ENCODE assay signal across 13 cellular contexts in the genomic region with DNA sequence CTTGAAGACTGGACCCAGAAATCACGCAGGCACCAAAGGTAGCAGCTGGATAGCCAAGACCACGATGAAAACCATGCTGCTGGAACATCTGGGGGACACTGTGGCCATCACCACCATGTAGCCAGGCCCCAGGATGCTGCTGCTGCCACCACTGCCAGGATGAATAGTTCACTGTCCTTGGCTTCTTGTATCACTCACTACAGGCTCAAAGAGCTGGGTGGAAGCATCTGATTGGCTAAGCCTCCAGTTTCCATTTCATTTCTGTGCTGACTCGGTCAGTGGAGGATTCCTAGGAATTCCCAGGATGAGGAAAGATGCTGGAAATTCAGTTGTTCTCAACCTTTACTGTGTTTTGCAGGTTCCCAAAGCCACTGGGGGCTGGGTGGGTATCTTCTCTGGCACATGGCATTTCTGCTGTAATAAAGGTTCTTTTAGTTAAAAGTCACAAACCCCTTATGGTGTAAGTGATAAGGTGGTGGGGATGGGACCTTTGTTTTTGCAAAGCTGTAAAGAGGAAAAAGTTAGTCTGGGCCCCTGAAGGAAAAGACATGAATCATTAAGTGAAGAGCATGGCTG. TPM values are rescaled to one million over a fixed set of nuclear protein-coding genes. Genes with fewer than 3 reads are reported as not detected.
DNase-seq lines count a peak whose midpoint lies in the region; ATAC-seq and TF ChIP-seq lines count a peak whose summit lies in the region.
"Had no signal": no experiment of that assay in that cellular context is flagged by ENCODE, and none has a peak within 500 bp of the region (broad histone marks: within the 10 kb centered on the region; RNA-seq: fewer than 3 reads in every experiment).

No MANE protein-coding gene starts in this region.

- H3K27me3 Mint-ChIP-seq in activated naive CD8-positive, alpha-beta T cell treated with anti-CD3 and anti-CD28 coated beads, Interleukin-2, amount 50 U/mL, for 24 hours, result peaks cover 8% of the 10 kb centered on the region
- H3K27me3 Mint-ChIP-seq in activated naive CD8-positive, alpha-beta T cell treated with anti-CD3 and anti-CD28 coated beads for 36 hours, result peaks cover 7% of the 10 kb centered on the region
- H3K27me3 Mint-ChIP-seq: dendritic cell treated with granulocyte-macrophage colony-stimulating factor and Interleukin-4, amounts not matched to agents 40 ng/mL and 50 ng/mL, for 4 days had no signal

- peak overlapping the region; percentile 62 for H3K27ac Mint-ChIP-seq in activated naive CD8-positive, alpha-beta T cell treated with anti-CD3 and anti-CD28 coated beads, Interleukin-2, amount 50 U/mL, for 24 hours
- H3K27ac Mint-ChIP-seq in activated naive CD8-positive, alpha-beta T cell treated with anti-CD3 and anti-CD28 coated beads for 36 hours, result no peak overlapping the region
- H3K27ac Mint-ChIP-seq: activated T-helper 17 cell treated with anti-CD3 and anti-CD28 coated beads, Interleukin-2, amount 50 U/mL, for 72 hours; dendritic cell treated with granulocyte-macrophage colony-stimulating factor and Interleukin-4, amounts not matched to agents 40 ng/mL and 50 ng/mL, for 4 days had no signal

- H3K4me3 ChIP-seq in RWPE2 (ENCODE audit: severe bottlenecking) (no peak overlapping the region), fibroblast of the aortic adventitia (ENCODE audit: low read depth, low read length) (no peak overlapping the region), stomach (no peak overlapping the region)
- H3K4me3 ChIP-seq: BLaER1 treated with 17β-estradiol and CSF1 and Interleukin-3, amounts not matched to agents 10 nM and 100 nM had no signal

- H3K27me3 ChIP-seq in RWPE2 (ENCODE audit: insufficient read depth, poor library complexity, severe bottlenecking), result no peaks in the 10 kb centered on the region
- H3K27me3 ChIP-seq in stomach, result no peaks in the 10 kb centered on the region
- H3K27me3 ChIP-seq: BLaER1 treated with 17β-estradiol and CSF1 and Interleukin-3, amounts not matched to agents 10 nM and 100 nM had no signal

- TF ChIP-seq CTCF in RWPE2 (IDR thresholded peaks at IDR 0.05; ENCODE audit: poor library complexity, severe bottlenecking), result no peak
- no peak for TF ChIP-seq CTCF in fibroblast of the aortic adventitia (IDR thresholded peaks at IDR 0.05; ENCODE audit: insufficient read depth, low read length)
- no peak for TF ChIP-seq CTCF in stomach (IDR thresholded peaks at IDR 0.05)

- H3K4me3 Mint-ChIP-seq in activated naive CD8-positive, alpha-beta T cell treated with anti-CD3 and anti-CD28 coated beads, Interleukin-2, amount 50 U/mL, for 24 hours, result no peak overlapping the region
- no peak overlapping the region for H3K4me3 Mint-ChIP-seq in activated naive CD8-positive, alpha-beta T cell treated with anti-CD3 and anti-CD28 coated beads for 36 hours
- H3K4me3 Mint-ChIP-seq: activated T-helper 17 cell treated with anti-CD3 and anti-CD28 coated beads, Interleukin-2, amount 50 U/mL, for 72 hours; dendritic cell treated with granulocyte-macrophage colony-stimulating factor and Interleukin-4, amounts not matched to agents 40 ng/mL and 50 ng/mL, for 4 days had no signal

- TF ChIP-seq EP300 in stomach (IDR thresholded peaks at IDR 0.05), result no peak

- H3K27ac ChIP-seq in RWPE2 (ENCODE audit: poor library complexity, severe bottlenecking) (no peak overlapping the region), stomach (peak overlapping the region in 2 of 5 donors; percentile 4 to 16)
- H3K27ac ChIP-seq: BLaER1 treated with 17β-estradiol and CSF1 and Interleukin-3, amounts not matched to agents 10 nM and 100 nM had no signal

- no peak for ATAC-seq in activated naive CD8-positive, alpha-beta T cell treated with anti-CD3 and anti-CD28 coated beads, Interleukin-2, amount 50 U/mL, for 24 hours
- ATAC-seq in RWPE2 (ENCODE audit: low read depth) (peak; percentile 54), GM18517 (IDR thresholded peaks at IDR 0.05; ENCODE audit: unreplicated experiment) (no peak)

- H3K4me1 Mint-ChIP-seq in activated naive CD8-positive, alpha-beta T cell treated with anti-CD3 and anti-CD28 coated beads, Interleukin-2, amount 50 U/mL, for 24 hours, result peaks cover 3% of the 10 kb centered on the region
- no peaks in the 10 kb centered on the region for H3K4me1 Mint-ChIP-seq in activated naive CD8-positive, alpha-beta T cell treated with anti-CD3 and anti-CD28 coated beads for 36 hours
- H3K4me1 Mint-ChIP-seq: activated T-helper 17 cell treated with anti-CD3 and anti-CD28 coated beads, Interleukin-2, amount 50 U/mL, for 72 hours had no signal

- H3K9me3 ChIP-seq in RWPE2 (ENCODE audit: severe bottlenecking) (peaks cover 3% of the 10 kb centered on the region), stomach (no peaks in the 10 kb centered on the region)

- no peak for TF ChIP-seq POLR2A in stomach (IDR thresholded peaks at IDR 0.05)

- intact Hi-C loops in stomach (cut with DNase I; ENCODE audit: low total_unique reads), result loop anchor here (10.0 kb wide), 1 partner anchor 416 kb away; no protein-coding TSS in a partner anchor

- WGBS in stomach, 5 donors, result 69 to 73% (median 70%) methylated on average over 3 of the region's 3 CpGs

- no peaks in the 10 kb centered on the region for H3K4me1 ChIP-seq in RWPE2 (ENCODE audit: insufficient read depth, poor library complexity, severe bottlenecking)
- H3K4me1 ChIP-seq in stomach, result peaks cover 0 to 9% (median 2%) of the 10 kb centered on the region in 4 donors

- no peaks in the 10 kb centered on the region for H3K36me3 Mint-ChIP-seq in activated naive CD8-positive, alpha-beta T cell treated with anti-CD3 and anti-CD28 coated beads, Interleukin-2, amount 50 U/mL, for 24 hours (ENCODE audit: low read depth)
- no peaks in the 10 kb centered on the region for H3K36me3 Mint-ChIP-seq in activated naive CD8-positive, alpha-beta T cell treated with anti-CD3 and anti-CD28 coated beads for 36 hours

- no peak for DNase-seq in activated naive CD8-positive, alpha-beta T cell treated with anti-CD3 and anti-CD28 coated beads, Interleukin-2, amount 50 U/mL, for 24 hours
- no peak for DNase-seq in activated naive CD8-positive, alpha-beta T cell treated with anti-CD3 and anti-CD28 coated beads for 36 hours
- DNase-seq in RWPE2 (ENCODE audit: low spot score), result no peak
- peak; percentile 88 for DNase-seq in fibroblast of the aortic adventitia (ENCODE audit: low read depth)
- peak; percentile 21 for DNase-seq in stomach
- DNase-seq in D341Med (ENCODE audit: low spot score), result no peak
- no peak for DNase-seq in NOMO-1 (lab: John Stamatoyannopoulos, UW; ENCODE audit: unreplicated experiment in 2 of 2)
- DNase-seq: NCI-H1930; stimulated activated CD4-positive, alpha-beta T cell treated with anti-CD3 and anti-CD28 coated beads, Interleukin-4, amount 100 ng/mL, for 4 hours had no signal

- H3K36me3 ChIP-seq in RWPE2 (ENCODE audit: low read depth) (no peaks in the 10 kb centered on the region), stomach (no peaks in the 10 kb centered on the region)
- H3K36me3 ChIP-seq: BLaER1 treated with 17β-estradiol and CSF1 and Interleukin-3, amounts not matched to agents 10 nM and 100 nM had no signal

- H3K9me3 Mint-ChIP-seq in activated naive CD8-positive, alpha-beta T cell treated with anti-CD3 and anti-CD28 coated beads, Interleukin-2, amount 50 U/mL, for 24 hours, result peaks cover 9% of the 10 kb centered on the region
- H3K9me3 Mint-ChIP-seq in activated naive CD8-positive, alpha-beta T cell treated with anti-CD3 and anti-CD28 coated beads for 36 hours, result peaks cover 6% of the 10 kb centered on the region

RNA-seq across cellular contexts. Expression of a gene that starts 57.8 kb away (rescaled TPM):
- total RNA-seq in activated naive CD8-positive, alpha-beta T cell treated with anti-CD3 and anti-CD28 coated beads for 36 hours, result 1 to 10 TPM; 1.6 to 2.1 TPM
- total RNA-seq in fibroblast of the aortic adventitia (ENCODE audit: low replicate concordance), result 7.4 and 7.8 TPM in 2 replicates
- total RNA-seq in stomach, result 10 to 100 TPM in 1 of 5 donors, 1 to 10 TPM in 3, not detected in 1; 3.1 to 50.4 (median 6.1) TPM
- 10 to 100 TPM; 15.4 to 39.2 (median 30.2) TPM for polyA plus RNA-seq in stomach

Comparison
In these comparisons a context has a peak if more than half of its experiments do, and no peak if none do; other contexts are left out.
1. DNase-seq: peak in fibroblast of the aortic adventitia (single experiment) and stomach (single experiment); none in activated naive CD8-positive, alpha-beta T cell treated with anti-CD3 and anti-CD28 coated beads, Interleukin-2, amount 50 U/mL, for 24 hours (single experiment), activated naive CD8-positive, alpha-beta T cell treated with anti-CD3 and anti-CD28 coated beads for 36 hours (single experiment), RWPE2 (single experiment), D341Med (single experiment) and NOMO-1 (0 of 2).